ENCODE assay signal across 19 cellular contexts in genomic region chr19:29413435-29413834, GRCh38.
"Had no signal": no experiment of that assay in that cellular context is flagged by ENCODE, and none has a peak within 500 bp of the region (broad histone marks: within the 10 kb centered on the region; RNA-seq: fewer than 3 reads in every experiment).

No MANE protein-coding gene starts in this region.

- H3K27ac ChIP-seq: KMS-11 had no signal

- ATAC-seq: activated CD8-positive, alpha-beta memory T cell treated with anti-CD3 and anti-CD28 coated beads, Interleukin-2, amount 10 ng/mL, durations not matched to agents 7 days and 5 days; PC-3; T-helper 17 cell had no signal

- DNase-seq: activated B cell treated with CpG ODN at 0.5 μM for 24 hours; activated CD4-positive, alpha-beta T cell treated with anti-CD3 and anti-CD28 coated beads for 1 hour; activated CD4-positive, alpha-beta T cell treated with anti-CD3 and anti-CD28 coated beads, Interleukin-2, amount 10 ng/mL, durations not matched to agents 24 days and 14 days; activated CD4-positive, alpha-beta T cell treated with anti-CD3 and anti-CD28 coated beads, Interleukin-2, amount 50 U/mL, for 48 hours; activated CD8-positive, alpha-beta memory T cell treated with anti-CD3 and anti-CD28 coated beads, Interleukin-2, amount 10 ng/mL, durations not matched to agents 7 days and 5 days; activated effector memory CD4-positive, alpha-beta T cell treated with Interleukin-2 at 50 U/mL for 16 hours; activated naive CD4-positive, alpha-beta T cell; activated T-cell treated with anti-CD3 and anti-CD28 coated beads, Interleukin-2, amount 50 U/mL, for 24 hours; NCI-H1092 treated with DMSO at 0.1 percent for 48 hours; NCI-H1417 treated with DMSO at 0.1 percent for 48 hours; NCI-H187; NCI-H2081; NCI-H446; NCI-H524; PC-3; SIG-M5; T-helper 17 cell; T1000 had no signal
